11 cellular contexts compared by ENCODE assay signal in genomic region chr6:159977242-159978214, GRCh38. TPM values are rescaled to one million over a fixed set of nuclear protein-coding genes. Genes with fewer than 3 reads are reported as not detected.
DNase-seq lines count a peak whose midpoint lies in the region; ATAC-seq, FAIRE-seq and TF ChIP-seq lines count a peak whose summit lies in the region.
"Had no signal": no experiment of that assay in that cellular context is flagged by ENCODE, and none has a peak within 500 bp of the region (broad histone marks: within the 10 kb centered on the region; RNA-seq: fewer than 3 reads in every experiment).

No MANE protein-coding gene starts in this region.

- DNase-seq in left ventricle myocardium superior, result peak; percentile 77
- DNase-seq in H54 (ENCODE audit: insufficient read length, low spot score), result no peak
- DNase-seq in Caco-2, result no peak
- no peak for DNase-seq in ecto neural progenitor cell (ENCODE audit: low spot score)
- no peak for DNase-seq in GM19240 (ENCODE audit: insufficient read length, low spot score)
- DNase-seq: amniotic stem cell, NCI-H510A had no signal

- peak; percentile 64 for ATAC-seq in left ventricle myocardium superior

- H3K4me3 Mint-ChIP-seq in activated naive CD8-positive, alpha-beta T cell, result peak overlapping the region; percentile 72
- H3K4me3 Mint-ChIP-seq in Caco-2 (ENCODE audit: unreplicated experiment), result no peak overlapping the region

- peaks cover 2% of the 10 kb centered on the region for H3K36me3 Mint-ChIP-seq in activated naive CD8-positive, alpha-beta T cell
- peaks cover 6% of the 10 kb centered on the region for H3K36me3 Mint-ChIP-seq in Caco-2 (ENCODE audit: insufficient read depth, unreplicated experiment)

- H3K27me3 ChIP-seq in HUES48 (ENCODE audit: control insufficient read depth, insufficient read depth, low read length) (no peaks in the 10 kb centered on the region), skeletal muscle tissue (ENCODE audit: control insufficient read depth in 3 of 3, insufficient read depth in 3 of 3, low read length in 3 of 3) (no peaks in the 10 kb centered on the region), Caco-2 (replicated peaks; ENCODE audit: control insufficient read depth, insufficient read depth, low read length) (no peaks in the 10 kb centered on the region)

- H3K9ac ChIP-seq in HUES48 (ENCODE audit: low read depth, low read length) (no peak overlapping the region), skeletal muscle tissue (ENCODE audit: low read depth in 1 of 3, low read length in 3 of 3) (peak overlapping the region in 2 of 3 donors; percentile 51 to 78)

- H3K9me3 ChIP-seq in HUES48 (ENCODE audit: control insufficient read depth, insufficient read depth, low read length) (no peaks in the 10 kb centered on the region), skeletal muscle tissue (ENCODE audit: control insufficient read depth in 3 of 3, low read length in 3 of 3) (no peaks in the 10 kb centered on the region), Caco-2 (no peaks in the 10 kb centered on the region)
- H3K9me3 ChIP-seq: prostate gland had no signal

- H3K4me3 ChIP-seq in HUES48 (ENCODE audit: low read depth, low read length) (no peak overlapping the region), skeletal muscle tissue (ENCODE audit: low read length in 3 of 3) (peak overlapping the region; percentile 11 to 49 (median 33)), Caco-2 (ENCODE audit: low read depth, low read length) (no peak overlapping the region)
- H3K4me3 ChIP-seq: prostate gland had no signal

- no peak for TF ChIP-seq POLR2A in H54 (IDR thresholded peaks at IDR 0.05; ENCODE audit: low read depth, low read length)

- no peak for FAIRE-seq in H54 (lab: Jason Lieb, UNC)

- CTCF ChIA-PET in Caco-2 (lab: Charles Lee), result no interaction called here

- H3K27ac Mint-ChIP-seq in activated naive CD8-positive, alpha-beta T cell, result peak overlapping the region; percentile 95
- H3K27ac Mint-ChIP-seq in Caco-2 (ENCODE audit: unreplicated experiment), result no peak overlapping the region

- H3K4me1 ChIP-seq in HUES48 (ENCODE audit: control insufficient read depth, insufficient read depth, low read length) (peaks cover 78% of the 10 kb centered on the region), skeletal muscle tissue (ENCODE audit: control insufficient read depth in 3 of 3, insufficient read depth in 3 of 3, low read length in 3 of 3) (peaks cover 78 to 86% (median 85%) of the 10 kb centered on the region in 3 donors), Caco-2 (no peaks in the 10 kb centered on the region)

- intact Hi-C loops in left ventricle myocardium superior (cut with micrococcal nuclease) (loop anchor here (10.0 kb wide), 1 partner anchor 57 kb away; no protein-coding TSS in a partner anchor), Caco-2 (cut with micrococcal nuclease; ENCODE audit: unreplicated experiment) (no loop called here)

- POLR2A ChIA-PET in Caco-2 (lab: Charles Lee), result no interaction called here

- no peaks in the 10 kb centered on the region for H3K9me3 Mint-ChIP-seq in activated naive CD8-positive, alpha-beta T cell (ENCODE audit: low read depth)
- no peaks in the 10 kb centered on the region for H3K9me3 Mint-ChIP-seq in Caco-2 (ENCODE audit: unreplicated experiment)

- BruUV-seq in Caco-2 (replicated peaks; lab: Mats Ljungman, UMichigan), result no TSS peak

- H3K27ac ChIP-seq in HUES48 (ENCODE audit: low read depth, low read length), result peak overlapping the region; percentile 88
- peak overlapping the region; percentile 83 for H3K27ac ChIP-seq in skeletal muscle tissue (ENCODE audit: low read depth, low read length)
- H3K27ac ChIP-seq: prostate gland had no signal

- H3K4me1 Mint-ChIP-seq in activated naive CD8-positive, alpha-beta T cell (ENCODE audit: low read depth), result peaks cover 94% of the 10 kb centered on the region
- peaks cover 30% of the 10 kb centered on the region for H3K4me1 Mint-ChIP-seq in Caco-2 (ENCODE audit: low read depth, unreplicated experiment)

- no peaks in the 10 kb centered on the region for H3K27me3 Mint-ChIP-seq in activated naive CD8-positive, alpha-beta T cell
- no peaks in the 10 kb centered on the region for H3K27me3 Mint-ChIP-seq in Caco-2 (ENCODE audit: insufficient read depth, unreplicated experiment)

- no peaks in the 10 kb centered on the region for H3K36me3 ChIP-seq in HUES48 (ENCODE audit: control insufficient read depth, insufficient read depth, low read length)
- H3K36me3 ChIP-seq in skeletal muscle tissue (ENCODE audit: control insufficient read depth in 3 of 3, insufficient read depth in 3 of 3, low read length in 3 of 3), result no peaks in the 10 kb centered on the region
- H3K36me3 ChIP-seq in Caco-2 (ENCODE audit: control insufficient read depth, insufficient read depth, low read length), result no peaks in the 10 kb centered on the region; the same call in 1 of the 2 replicates
- H3K36me3 ChIP-seq: prostate gland had no signal

- TF ChIP-seq CTCF in Caco-2 (IDR thresholded peaks at IDR 0.05; ENCODE audit: insufficient read depth in 1 of 2, low read depth in 1 of 2, low read length in 1 of 2, severe bottlenecking in 1 of 2, unreplicated experiment in 1 of 2), result no peak

RNA-seq across cellular contexts. Expression of gene IGF2R, which starts 8.6 kb away (rescaled TPM):
- total RNA-seq in left ventricle myocardium superior, result 68.4 TPM
- total RNA-seq in skeletal muscle tissue, result 161 TPM
- 91.1 and 92.2 TPM in 2 replicates for total RNA-seq in Caco-2 (2022)

Comparison
In these comparisons a context has a peak if more than half of its experiments do, and no peak if none do; other contexts are left out.
1. H3K4me3 ChIP-seq: peak in skeletal muscle tissue (3 of 3); none in HUES48 (single experiment) and Caco-2 (single experiment).